9 cellular contexts compared by ENCODE assay signal in the genomic region with DNA sequence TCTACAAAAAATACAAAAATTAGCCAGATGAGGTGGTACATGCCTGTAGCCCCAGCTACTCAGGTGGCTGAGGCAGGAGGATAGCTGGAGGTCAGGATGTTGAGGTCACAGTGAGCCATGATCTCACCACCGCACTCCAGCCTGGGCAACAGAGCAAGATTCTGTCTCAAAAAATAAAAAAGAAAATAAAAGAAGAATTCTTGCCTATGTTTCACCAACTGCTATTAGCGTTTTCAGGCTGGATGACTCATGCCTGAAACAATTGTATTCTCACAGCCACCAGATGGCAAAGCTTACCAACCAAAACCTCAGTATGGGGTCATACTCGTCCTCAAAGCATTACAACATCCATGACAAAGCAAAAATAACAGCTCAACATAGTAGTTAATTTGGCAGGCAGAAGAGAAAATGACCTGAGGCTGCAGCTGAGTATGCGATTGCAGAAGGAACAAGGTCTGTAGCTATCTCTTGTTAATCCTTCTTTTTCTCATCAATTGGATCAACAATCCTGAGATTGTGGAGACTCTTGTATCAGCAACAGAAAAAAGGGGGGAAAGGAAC. TPM values are rescaled to one million over a fixed set of nuclear protein-coding genes. Genes with fewer than 3 reads are reported as not detected.
DNase-seq lines count a peak whose midpoint lies in the region; FAIRE-seq and TF ChIP-seq lines count a peak whose summit lies in the region.
"Had no signal": no experiment of that assay in that cellular context is flagged by ENCODE, and none has a peak within 500 bp of the region (broad histone marks: within the 10 kb centered on the region; RNA-seq: fewer than 3 reads in every experiment).

No MANE protein-coding gene starts in this region.

- intact Hi-C loops in sigmoid colon (cut with DNase I) = loop anchor here (2.0 to 5.0 kb wide), 2 partner anchors 52 to 76 kb away; a partner anchor contains a TSS

- peak overlapping the region; percentile 46 for H3K27ac ChIP-seq in HL-60 (replicated peaks)
- H3K27ac ChIP-seq in astrocyte (ENCODE audit: low read depth, low read length) = peak overlapping the region; percentile 56
- no peak overlapping the region for H3K27ac ChIP-seq in hepatocyte
- peak overlapping the region; percentile 60 to 67 (median 64) for H3K27ac ChIP-seq in sigmoid colon
- H3K27ac ChIP-seq: BLaER1 had no signal

- DNase-seq in NCI-H1417 (lab: John Stamatoyannopoulos, UW) (peak in 2 of 3 experiments; percentile 47 to 82), NCI-H1417 treated with DMSO at 0.1 percent for 48 hours (lab: John Stamatoyannopoulos, UW) (no peak), HL-60 (ENCODE audit: low read depth in 1 of 2, low spot score in 1 of 2) (peak; percentile 79 to 88), OCI-M1 (lab: John Stamatoyannopoulos, UW) (peak; percentile 95), astrocyte (ENCODE audit: low read depth) (peak; percentile 97), hepatocyte (ENCODE audit: low spot score) (peak; percentile 71), sigmoid colon (peak; percentile 68), ecto neural progenitor cell (ENCODE audit: low spot score) (no peak)

- TF ChIP-seq POLR2A in sigmoid colon (IDR thresholded peaks at IDR 0.05) = no peak

- peaks cover 16% of the 10 kb centered on the region for H3K36me3 ChIP-seq in astrocyte (ENCODE audit: insufficient read depth, low read length)
- H3K36me3 ChIP-seq in hepatocyte (replicated peaks; ENCODE audit: insufficient read depth, low read depth) = no peaks in the 10 kb centered on the region
- H3K36me3 ChIP-seq in sigmoid colon = peaks cover 0 to 53% (median 11%) of the 10 kb centered on the region in 4 donors

- H3K9me3 Mint-ChIP-seq in astrocyte (ENCODE audit: unreplicated experiment) = no peaks in the 10 kb centered on the region

- TF ChIP-seq CTCF in HL-60 (IDR thresholded peaks at IDR 0.05; ENCODE audit: insufficient read depth, low read length) (peak; percentile 35), astrocyte (IDR thresholded peaks at IDR 0.05; ENCODE audit: insufficient read depth, low read depth, low read length) (peak; percentile 61), hepatocyte (IDR thresholded peaks at IDR 0.05; ENCODE audit: poor library complexity) (peak; percentile 45), sigmoid colon (IDR thresholded peaks at IDR 0.05) (peak; percentile 41 to 65 (median 50))

- H3K4me3 Mint-ChIP-seq in astrocyte (ENCODE audit: unreplicated experiment) = peak overlapping the region; percentile 3

- H3K4me1 ChIP-seq in astrocyte (ENCODE audit: insufficient read depth, low read length) (peaks cover 6% of the 10 kb centered on the region), hepatocyte (ENCODE audit: insufficient read depth) (no peaks in the 10 kb centered on the region), sigmoid colon (peaks cover 0 to 13% (median 8%) of the 10 kb centered on the region in 4 donors)
- H3K4me1 ChIP-seq: BLaER1 had no signal

- H3K27me3 Mint-ChIP-seq in astrocyte (ENCODE audit: low read depth, unreplicated experiment) = no peaks in the 10 kb centered on the region

- no peaks in the 10 kb centered on the region for H3K9me2 ChIP-seq in hepatocyte (replicated peaks; ENCODE audit: insufficient read depth)

- H4K20me1 ChIP-seq in astrocyte (ENCODE audit: insufficient read depth, low read length) (no peaks in the 10 kb centered on the region), hepatocyte (ENCODE audit: insufficient read depth, poor library complexity, severe bottlenecking) (no peaks in the 10 kb centered on the region)

- H3K9me3 ChIP-seq in astrocyte (ENCODE audit: insufficient read depth, low read depth, low read length) = no peaks in the 10 kb centered on the region
- no peaks in the 10 kb centered on the region for H3K9me3 ChIP-seq in hepatocyte (ENCODE audit: low read depth)
- H3K9me3 ChIP-seq in sigmoid colon = no peaks in the 10 kb centered on the region
- H3K9me3 ChIP-seq: BLaER1 had no signal

- no peak overlapping the region for H2AFZ ChIP-seq in astrocyte (ENCODE audit: low read depth, low read length)
- no peak overlapping the region for H2AFZ ChIP-seq in hepatocyte

- H3K27ac Mint-ChIP-seq in astrocyte (ENCODE audit: unreplicated experiment) = peak overlapping the region; percentile 89

- H3K36me3 Mint-ChIP-seq in astrocyte (ENCODE audit: low read depth, unreplicated experiment) = peaks cover 12% of the 10 kb centered on the region

- WGBS in hepatocyte (ENCODE audit: low lambda C conversion rate, missing lambda C conversion rate) = 57% methylated on average over 4 of the region's 4 CpGs
- WGBS in sigmoid colon, 2 donors = 44 to 49% methylated on average over 4 of the region's 4 CpGs

- no peak for TF ChIP-seq EP300 in sigmoid colon (IDR thresholded peaks at IDR 0.05)

- peak overlapping the region; percentile 56 for H3K9ac ChIP-seq in astrocyte (ENCODE audit: low read length)
- H3K9ac ChIP-seq: BLaER1 had no signal

- peaks cover 6% of the 10 kb centered on the region for H3K4me1 Mint-ChIP-seq in astrocyte (ENCODE audit: low read depth, unreplicated experiment)

- H3K4me2 ChIP-seq in astrocyte (ENCODE audit: low read length) (peak overlapping the region; percentile 35), hepatocyte (no peak overlapping the region)
- H3K4me2 ChIP-seq: BLaER1 had no signal

- H3K79me2 ChIP-seq in astrocyte (ENCODE audit: insufficient read depth, low read length) (no peaks in the 10 kb centered on the region), hepatocyte (no peaks in the 10 kb centered on the region)

- no peak overlapping the region for H3K4me3 ChIP-seq in HL-60 (replicated peaks; ENCODE audit: insufficient read depth, low read length)
- no peak overlapping the region for H3K4me3 ChIP-seq in astrocyte (ENCODE audit: insufficient read depth, low read depth, low read length)
- H3K4me3 ChIP-seq in hepatocyte = no peak overlapping the region
- H3K4me3 ChIP-seq in sigmoid colon = no peak overlapping the region
- H3K4me3 ChIP-seq: BLaER1 had no signal

- H3K27me3 ChIP-seq in HL-60 (ENCODE audit: insufficient read depth, poor library complexity, severe bottlenecking) (no peaks in the 10 kb centered on the region), astrocyte (ENCODE audit: insufficient read depth, low read length) (no peaks in the 10 kb centered on the region), hepatocyte (no peaks in the 10 kb centered on the region), sigmoid colon (no peaks in the 10 kb centered on the region)
- H3K27me3 ChIP-seq: BLaER1 had no signal

- peak; percentile 98 for FAIRE-seq in astrocyte (lab: Jason Lieb, UNC)

RNA-seq across cellular contexts. Expression of a gene that starts 52.2 kb away (rescaled TPM):
- total RNA-seq in astrocyte (71.9 and 73.1 TPM in 2 replicates), hepatocyte (36.9 and 46.8 TPM in 2 replicates), sigmoid colon (10 to 100 TPM; 38.3 to 63.4 (median 41.1) TPM)
- polyA plus RNA-seq in hepatocyte (16.5 and 16.6 TPM in 2 replicates), sigmoid colon (10 to 100 TPM in 1 of 3 donors, 1 to 10 TPM in 2; 1.8 to 13.5 (median 6.6) TPM)

Comparison
In these comparisons a context has a peak if more than half of its experiments do, and no peak if none do; other contexts are left out.
1. DNase-seq: peak in NCI-H1417 (2 of 3), HL-60 (2 of 2), OCI-M1 (single experiment), astrocyte (single experiment), hepatocyte (single experiment) and sigmoid colon (single experiment); none in NCI-H1417 treated with DMSO at 0.1 percent for 48 hours (single experiment) and ecto neural progenitor cell (single experiment).
2. Peak in every context shown above with its lines, with median percentiles within 50 percentile points of each other: CTCF ChIP-seq.